In the genomic region with DNA sequence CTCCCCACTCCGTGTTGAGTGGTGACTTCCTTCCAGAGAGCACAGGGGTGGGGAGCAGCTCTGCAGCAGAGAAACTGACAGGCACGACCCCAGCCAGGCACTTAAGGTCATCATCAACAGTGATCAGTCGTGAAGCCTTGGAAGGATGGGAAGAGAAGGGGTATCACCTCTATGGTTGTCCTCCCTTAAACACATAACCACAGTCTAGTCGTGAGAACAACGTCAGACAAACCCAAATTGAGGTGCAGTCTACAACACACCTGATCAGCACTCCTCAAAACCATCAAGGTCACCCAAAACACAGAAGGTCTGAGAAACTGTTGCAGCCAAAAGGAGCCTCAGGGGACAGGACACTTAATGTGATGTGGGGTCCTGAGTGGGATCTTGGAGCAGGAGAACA, we compare ENCODE assay signal across 15 cellular contexts.
A peak's percentile ranks its signal among the peaks of the same experiment; 100 is the strongest.
DNase-seq lines count a peak whose midpoint lies in the region; ATAC-seq, FAIRE-seq and TF ChIP-seq lines count a peak whose summit lies in the region.
"Had no signal": no experiment of that assay in that cellular context is flagged by ENCODE, and none has a peak within 500 bp of the region (broad histone marks: within the 10 kb centered on the region; RNA-seq: fewer than 3 reads in every experiment).

No MANE protein-coding gene starts in this region.

- H3K27ac Mint-ChIP-seq in CD4-positive, CD25-positive, alpha-beta regulatory T cell = peak overlapping the region; percentile 66 to 85 (median 76)
- H3K27ac Mint-ChIP-seq in nephron progenitor cell = no peak overlapping the region

- TF ChIP-seq CTCF in Peyer's patch (IDR thresholded peaks at IDR 0.05) (no peak), psoas muscle (IDR thresholded peaks at IDR 0.05) (no peak), WERI-Rb-1 (IDR thresholded peaks at IDR 0.05; ENCODE audit: low read depth, low read length) (no peak), nephron progenitor cell (IDR thresholded peaks at IDR 0.05) (no peak)

- H3K9me3 Mint-ChIP-seq in CD4-positive, CD25-positive, alpha-beta regulatory T cell = no peaks in the 10 kb centered on the region
- H3K9me3 Mint-ChIP-seq in nephron progenitor cell = no peaks in the 10 kb centered on the region

- H3K36me3 Mint-ChIP-seq in CD4-positive, CD25-positive, alpha-beta regulatory T cell = no peaks in the 10 kb centered on the region
- H3K36me3 Mint-ChIP-seq in nephron progenitor cell (ENCODE audit: low read depth) = no peaks in the 10 kb centered on the region

- no peak overlapping the region for H3K27ac ChIP-seq in CD4-positive, CD25-positive, alpha-beta regulatory T cell (ENCODE audit: insufficient read depth, low read length, poor library complexity, severe bottlenecking)
- H3K27ac ChIP-seq in Peyer's patch = peak overlapping the region in 3 of 4 donors; percentile 8 to 83 (median 68)
- H3K27ac ChIP-seq in epithelial cell of prostate = peak overlapping the region; percentile 49
- peak overlapping the region; percentile 67 for H3K27ac ChIP-seq in psoas muscle
- no peak overlapping the region for H3K27ac ChIP-seq in WERI-Rb-1
- peak overlapping the region in 1 of 2 donors; percentile 95 for H3K27ac ChIP-seq in small intestine (ENCODE audit: low read depth in 1 of 2, low read length in 1 of 2)
- H3K27ac ChIP-seq: SJSA1 had no signal

- no peaks in the 10 kb centered on the region for H3K36me3 ChIP-seq in CD4-positive, CD25-positive, alpha-beta regulatory T cell (ENCODE audit: control insufficient read depth, insufficient read depth, low read length)
- H3K36me3 ChIP-seq in Peyer's patch = no peaks in the 10 kb centered on the region
- no peaks in the 10 kb centered on the region for H3K36me3 ChIP-seq in psoas muscle (ENCODE audit: insufficient read depth in 1 of 2, low read depth in 1 of 2)
- peaks cover 6% of the 10 kb centered on the region for H3K36me3 ChIP-seq in WERI-Rb-1
- H3K36me3 ChIP-seq in small intestine (ENCODE audit: control insufficient read depth in 2 of 2, insufficient read depth in 2 of 2, low read length in 2 of 2) = no peaks in the 10 kb centered on the region
- H3K36me3 ChIP-seq: adrenal gland had no signal

- H3K4me3 ChIP-seq in CD4-positive, CD25-positive, alpha-beta regulatory T cell (ENCODE audit: low read depth, low read length) = no peak overlapping the region
- no peak overlapping the region for H3K4me3 ChIP-seq in Peyer's patch
- no peak overlapping the region for H3K4me3 ChIP-seq in psoas muscle
- H3K4me3 ChIP-seq in WERI-Rb-1 (ENCODE audit: low read depth, low read length) = no peak overlapping the region
- no peak overlapping the region for H3K4me3 ChIP-seq in small intestine (ENCODE audit: low read depth in 1 of 2, low read length in 2 of 2)
- H3K4me3 ChIP-seq: adrenal gland, SJSA1 had no signal

- no peak for TF ChIP-seq POLR2A in Peyer's patch (IDR thresholded peaks at IDR 0.05)

- no peak for ATAC-seq in CD4-positive, CD25-positive, alpha-beta regulatory T cell (ENCODE audit: low read depth in 2 of 2)
- ATAC-seq in psoas muscle (no peak), GM21526 (IDR thresholded peaks at IDR 0.05; ENCODE audit: low FRiP score, unreplicated experiment) (no peak)
- ATAC-seq: HepG2 had no signal

- FAIRE-seq in small intestine (lab: Jason Lieb, UNC) = no peak
- FAIRE-seq: HepG2 had no signal

- intact Hi-C loops in psoas muscle (cut with DNase I) = no loop called here

- DNase-seq in CD4-positive, CD25-positive, alpha-beta regulatory T cell = no peak
- DNase-seq in Peyer's patch (no peak), epithelial cell of prostate (ENCODE audit: low read depth, low spot score) (no peak), psoas muscle (no peak), WERI-Rb-1 (no peak), small intestine (no peak), nephron progenitor cell (no peak)
- DNase-seq: adrenal gland, DMS 273 treated with DMSO at 0.1 percent for 48 hours, NCI-H187 treated with DMSO at 0.1 percent for 48 hours, NCI-H510A, T1000 had no signal

- H3K27me3 Mint-ChIP-seq in CD4-positive, CD25-positive, alpha-beta regulatory T cell = no peaks in the 10 kb centered on the region
- peaks cover 3% of the 10 kb centered on the region for H3K27me3 Mint-ChIP-seq in nephron progenitor cell (ENCODE audit: low read depth, poor library complexity)

- peak overlapping the region in 1 of 4 donors; percentile 25 for H3K4me3 Mint-ChIP-seq in CD4-positive, CD25-positive, alpha-beta regulatory T cell
- H3K4me3 Mint-ChIP-seq in nephron progenitor cell = no peak overlapping the region

- H3K27me3 ChIP-seq in CD4-positive, CD25-positive, alpha-beta regulatory T cell (ENCODE audit: control insufficient read depth, insufficient read depth, low read length) = no peaks in the 10 kb centered on the region
- H3K27me3 ChIP-seq in Peyer's patch = no peaks in the 10 kb centered on the region
- no peaks in the 10 kb centered on the region for H3K27me3 ChIP-seq in psoas muscle (ENCODE audit: insufficient read depth in 3 of 3, low read length in 2 of 3)
- no peaks in the 10 kb centered on the region for H3K27me3 ChIP-seq in WERI-Rb-1 (ENCODE audit: insufficient read depth, low read depth, severe bottlenecking)
- H3K27me3 ChIP-seq in small intestine (ENCODE audit: control insufficient read depth in 2 of 2, insufficient read depth in 2 of 2, low read length in 2 of 2) = no peaks in the 10 kb centered on the region
- H3K27me3 ChIP-seq: adrenal gland, SJSA1 had no signal

- H3K4me1 ChIP-seq in CD4-positive, CD25-positive, alpha-beta regulatory T cell (ENCODE audit: control insufficient read depth, insufficient read depth, low read length, poor library complexity, severe bottlenecking) = peaks cover 44% of the 10 kb centered on the region
- H3K4me1 ChIP-seq in Peyer's patch = peaks cover 0 to 61% (median 6%) of the 10 kb centered on the region in 4 donors
- H3K4me1 ChIP-seq in psoas muscle = peaks cover 97% of the 10 kb centered on the region
- peaks cover 13 to 18% of the 10 kb centered on the region in 2 donors for H3K4me1 ChIP-seq in small intestine (ENCODE audit: control insufficient read depth in 2 of 2, insufficient read depth in 1 of 2, low read depth in 1 of 2, low read length in 1 of 2)

- 61 to 77% (median 65%) methylated on average over 5 of the region's 5 CpGs for WGBS in psoas muscle, 3 donors
- WGBS in small intestine, 3 donors = 36 to 54% (median 53%) methylated on average over 5 of the region's 5 CpGs

- H3K9me3 ChIP-seq in CD4-positive, CD25-positive, alpha-beta regulatory T cell (ENCODE audit: control insufficient read depth in 2 of 2, low read length in 2 of 2) = no peaks in the 10 kb centered on the region
- H3K9me3 ChIP-seq in Peyer's patch (no peaks in the 10 kb centered on the region), psoas muscle (no peaks in the 10 kb centered on the region), WERI-Rb-1 (ENCODE audit: severe bottlenecking) (no peaks in the 10 kb centered on the region), small intestine (ENCODE audit: control insufficient read depth, low read depth) (no peaks in the 10 kb centered on the region)
- H3K9me3 ChIP-seq: adrenal gland, SJSA1 had no signal

- H3K4me1 Mint-ChIP-seq in CD4-positive, CD25-positive, alpha-beta regulatory T cell = peaks cover 25 to 85% (median 53%) of the 10 kb centered on the region in 4 donors
- H3K4me1 Mint-ChIP-seq in nephron progenitor cell = peaks cover 64% of the 10 kb centered on the region

Comparison
In these comparisons a context has a peak if more than half of its experiments do, and no peak if none do; other contexts are left out.
1. H3K27ac ChIP-seq: peak in Peyer's patch (3 of 4), epithelial cell of prostate (single experiment) and psoas muscle (single experiment); none in CD4-positive, CD25-positive, alpha-beta regulatory T cell (single experiment) and WERI-Rb-1 (single experiment).